ENCODE assay signal across 8 cellular contexts in the genomic region with DNA sequence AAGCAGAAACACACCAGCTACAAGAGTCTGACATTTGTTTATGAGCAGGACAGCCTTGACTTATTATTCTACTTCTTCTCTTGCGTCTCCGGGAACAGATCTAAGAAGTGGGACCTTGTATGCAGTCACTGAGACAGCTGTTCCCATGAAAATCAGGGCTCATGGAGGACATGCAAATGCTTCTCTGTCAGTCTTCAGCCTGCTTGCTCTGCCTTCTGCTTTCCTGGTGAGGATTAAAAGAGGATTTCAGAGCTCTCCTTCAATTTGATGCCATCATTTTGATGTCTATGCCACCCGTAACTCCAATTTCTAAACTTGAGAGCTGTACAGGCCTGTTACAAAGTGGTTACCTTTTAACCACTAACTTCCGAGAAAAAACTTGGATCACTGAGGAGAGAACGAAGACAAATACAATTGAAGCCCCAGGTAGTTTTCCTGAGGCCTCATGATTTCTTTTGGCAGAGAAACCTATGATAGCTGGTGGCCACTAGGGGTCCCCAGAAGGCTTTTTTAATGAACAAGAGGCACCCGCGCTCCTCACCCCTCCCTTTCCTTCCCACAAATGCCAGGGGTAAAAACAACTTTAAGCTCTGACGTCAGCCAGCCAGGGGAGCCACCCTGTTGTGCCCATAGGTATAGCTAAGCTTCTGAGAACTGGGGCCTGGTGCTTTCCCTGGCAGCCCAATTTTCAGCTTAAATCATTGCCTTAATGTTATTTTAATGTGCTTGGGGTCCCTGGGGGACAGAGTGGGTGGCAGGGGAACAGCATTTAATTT.
DNase-seq lines count a peak whose midpoint lies in the region; ATAC-seq, FAIRE-seq and TF ChIP-seq lines count a peak whose summit lies in the region.

No MANE protein-coding gene starts in this region.

- no peak overlapping the region for H3K4me3 ChIP-seq in GM06990 (replicated peaks; ENCODE audit: low read depth, low read length)
- no peak overlapping the region for H3K4me3 ChIP-seq in HFF-Myc (replicated peaks; ENCODE audit: low read depth, low read length)
- H3K4me3 ChIP-seq in MG63, result no peak overlapping the region
- H3K4me3 ChIP-seq in SJSA1, result no peak overlapping the region
- H3K4me3 ChIP-seq in pancreas, result no peak overlapping the region
- H3K4me3 ChIP-seq in tibial artery, result no peak overlapping the region

- peak; percentile 41 for FAIRE-seq in pancreas (lab: Jason Lieb, UNC)

- H3K36me3 ChIP-seq in GM06990 (ENCODE audit: control insufficient read depth, insufficient read depth, low read length) (no peaks in the 10 kb centered on the region), MG63 (no peaks in the 10 kb centered on the region), SJSA1 (no peaks in the 10 kb centered on the region), pancreas (no peaks in the 10 kb centered on the region), tibial artery (no peaks in the 10 kb centered on the region)

- H3K27me3 ChIP-seq in GM06990 (replicated peaks; ENCODE audit: control insufficient read depth, insufficient read depth, low read length) (no peaks in the 10 kb centered on the region), MG63 (no peaks in the 10 kb centered on the region), SJSA1 (replicated peaks) (no peaks in the 10 kb centered on the region), pancreas (no peaks in the 10 kb centered on the region), tibial artery (no peaks in the 10 kb centered on the region)

- peak; percentile 22 for DNase-seq in GM06990 (ENCODE audit: extremely low read depth, insufficient read length)
- peak; percentile 56 for DNase-seq in HFF-Myc (ENCODE audit: extremely low read depth, low read depth)
- peak; percentile 72 for DNase-seq in MG63
- peak; percentile 77 to 81 for DNase-seq in SJSA1 (ENCODE audit: low read depth in 1 of 2, low spot score in 2 of 2)
- peak; percentile 85 for DNase-seq in activated naive CD4-positive, alpha-beta T cell treated with Interleukin-2 at 50 U/mL for 16 hours
- peak; percentile 67 for DNase-seq in globus pallidus (ENCODE audit: low spot score)
- DNase-seq in pancreas, result peak; percentile 67 to 82 (median 78)
- peak; percentile 80 to 91 for DNase-seq in tibial artery

- TF ChIP-seq CTCF in GM06990 (IDR thresholded peaks at IDR 0.05; ENCODE audit: insufficient read depth, low read length, poor library complexity, severe bottlenecking) (peak; percentile 84), HFF-Myc (IDR thresholded peaks at IDR 0.05; ENCODE audit: low read depth, low read length, missing control alignments) (peak; percentile 88), pancreas (IDR thresholded peaks at IDR 0.05) (peak; percentile 73 to 86 (median 84)), tibial artery (IDR thresholded peaks at IDR 0.05) (peak; percentile 65 to 78)

- intact Hi-C loops in pancreas (cut with DNase I), result no loop called here
- intact Hi-C loops in tibial artery (cut with DNase I; ENCODE audit: low total_unique reads), result no loop called here

- peak; percentile 94 to 98 (median 96) for ATAC-seq in pancreas

- H3K4me1 ChIP-seq in SJSA1 (replicated peaks) (peaks cover 13% of the 10 kb centered on the region), pancreas (peaks cover 0 to 7% (median 5%) of the 10 kb centered on the region in 3 donors), tibial artery (peaks cover 0 to 34% (median 10%) of the 10 kb centered on the region in 4 donors)

- no peak overlapping the region for H3K27ac ChIP-seq in SJSA1
- no peak overlapping the region for H3K27ac ChIP-seq in pancreas
- peak overlapping the region; percentile 51 to 62 for H3K27ac ChIP-seq in tibial artery

- H3K9me3 ChIP-seq in MG63 (no peaks in the 10 kb centered on the region), SJSA1 (replicated peaks) (no peaks in the 10 kb centered on the region), pancreas (no peaks in the 10 kb centered on the region), tibial artery (no peaks in the 10 kb centered on the region)

- 28 to 30% methylated on average over 8 of the region's 8 CpGs for WGBS in pancreas, 2 donors

Comparison
In these comparisons a context has a peak if more than half of its experiments do, and no peak if none do; other contexts are left out.
1. DNase-seq: peak in every context shown above with its lines; median percentile 86 in tibial artery; 85 in activated naive CD4-positive, alpha-beta T cell treated with Interleukin-2 at 50 U/mL for 16 hours; 79 in SJSA1; 78 in pancreas; 72 in MG63; 67 in globus pallidus; 56 in HFF-Myc; 22 in GM06990.
2. H3K27ac ChIP-seq: peak in tibial artery (2 of 2); none in SJSA1 (single experiment) and pancreas (0 of 4).
3. Peak in every context shown above with its lines, with median percentiles within 50 percentile points of each other: CTCF ChIP-seq.